ENCODE assay signal across 37 cellular contexts in genomic region chr6:12811519-12811918, GRCh38.
"Had no signal": no experiment of that assay in that cellular context is flagged by ENCODE, and none has a peak within 500 bp of the region (broad histone marks: within the 10 kb centered on the region; RNA-seq: fewer than 3 reads in every experiment).

No MANE protein-coding gene starts in this region.

- H3K4me3 Mint-ChIP-seq: activated B cell treated with CpG ODN at 0.5 μM for 24 hours; activated CD4-positive, alpha-beta memory T cell treated with anti-CD3 and anti-CD28 coated beads for 36 hours; activated CD4-positive, alpha-beta T cell treated with anti-CD3 and anti-CD28 coated beads, Interleukin-2, amount 10 ng/mL, durations not matched to agents 24 days and 14 days; activated CD8-positive, alpha-beta T cell treated with anti-CD3 and anti-CD28 coated beads for 36 hours; activated naive CD4-positive, alpha-beta T cell treated with anti-CD3 and anti-CD28 coated beads, Interleukin-2, amount 10 ng/mL, durations not matched to agents 7 days and 5 days; activated naive CD4-positive, alpha-beta T cell treated with anti-CD3 and anti-CD28 coated beads, Interleukin-2, amount 50 U/mL, for 24 hours; activated naive CD8-positive, alpha-beta T cell; activated naive CD8-positive, alpha-beta T cell treated with anti-CD3 and anti-CD28 coated beads, Interleukin-2, amount 10 ng/mL, durations not matched to agents 7 days and 5 days; activated naive CD8-positive, alpha-beta T cell treated with anti-CD3 and anti-CD28 coated beads, Interleukin-2, amount 50 U/mL, for 24 hours; activated T-cell treated with anti-CD3 and anti-CD28 coated beads, Interleukin-2, amount 50 U/mL, for 4 hours; activated T-cell treated with anti-CD3 and anti-CD28 coated beads, Interleukin-2, amount 50 U/mL, for 72 hours; T-helper 1 cell treated with Interleukin-12 subunit alpha and Interleukin-12 subunit beta and Interleukin-4 antibody, amounts not matched to agents 30 μg/mL and 1 μg/mL, for 36 hours; T-helper 2 cell treated with Interferon-gamma antibody and Interleukin-4, amounts not matched to agents 5 μg/mL and 100 μg/mL, for 36 hours had no signal

- H3K27me3 ChIP-seq: body of pancreas, brain microvascular endothelial cell, breast epithelium had no signal

- H3K9me3 Mint-ChIP-seq: activated B cell treated with CpG ODN at 0.5 μM for 24 hours; activated CD4-positive, alpha-beta memory T cell treated with anti-CD3 and anti-CD28 coated beads for 36 hours; activated CD4-positive, alpha-beta T cell treated with anti-CD3 and anti-CD28 coated beads, Interleukin-2, amount 10 ng/mL, durations not matched to agents 24 days and 14 days; activated CD8-positive, alpha-beta T cell treated with anti-CD3 and anti-CD28 coated beads for 36 hours; activated naive CD4-positive, alpha-beta T cell treated with anti-CD3 and anti-CD28 coated beads, Interleukin-2, amount 10 ng/mL, durations not matched to agents 7 days and 5 days; activated naive CD4-positive, alpha-beta T cell treated with anti-CD3 and anti-CD28 coated beads, Interleukin-2, amount 50 U/mL, for 24 hours; activated naive CD8-positive, alpha-beta T cell treated with anti-CD3 and anti-CD28 coated beads, Interleukin-2, amount 10 ng/mL, durations not matched to agents 7 days and 5 days; activated naive CD8-positive, alpha-beta T cell treated with anti-CD3 and anti-CD28 coated beads, Interleukin-2, amount 50 U/mL, for 24 hours; activated T-cell treated with anti-CD3 and anti-CD28 coated beads, Interleukin-2, amount 50 U/mL, for 4 hours; activated T-cell treated with anti-CD3 and anti-CD28 coated beads, Interleukin-2, amount 50 U/mL, for 72 hours; activated T-helper 2 cell treated with anti-CD3 and anti-CD28 coated beads, Interferon-gamma antibody, Interleukin-2, Interleukin-4, amounts not matched to agents 10 μg/mL and 5 μg/mL and 100 μg/mL, durations not matched to agents 14 hours and 24 hours and 36 hours; T-helper 1 cell treated with Interleukin-12 subunit alpha and Interleukin-12 subunit beta and Interleukin-4 antibody, amounts not matched to agents 30 μg/mL and 1 μg/mL, for 36 hours; T-helper 2 cell treated with Interferon-gamma antibody and Interleukin-4, amounts not matched to agents 5 μg/mL and 100 μg/mL, for 36 hours had no signal

- H3K27ac ChIP-seq: body of pancreas, brain microvascular endothelial cell, breast epithelium, VCaP had no signal

- H3K27ac Mint-ChIP-seq: activated B cell treated with CpG ODN at 0.5 μM for 24 hours; activated CD4-positive, alpha-beta memory T cell treated with anti-CD3 and anti-CD28 coated beads for 36 hours; activated CD4-positive, alpha-beta T cell treated with anti-CD3 and anti-CD28 coated beads, Interleukin-2, amount 10 ng/mL, durations not matched to agents 24 days and 14 days; activated CD8-positive, alpha-beta T cell treated with anti-CD3 and anti-CD28 coated beads for 36 hours; activated naive CD4-positive, alpha-beta T cell treated with anti-CD3 and anti-CD28 coated beads, Interleukin-2, amount 10 ng/mL, durations not matched to agents 7 days and 5 days; activated naive CD4-positive, alpha-beta T cell treated with anti-CD3 and anti-CD28 coated beads, Interleukin-2, amount 50 U/mL, for 24 hours; activated naive CD8-positive, alpha-beta T cell; activated naive CD8-positive, alpha-beta T cell treated with anti-CD3 and anti-CD28 coated beads, Interleukin-2, amount 10 ng/mL, durations not matched to agents 7 days and 5 days; activated naive CD8-positive, alpha-beta T cell treated with anti-CD3 and anti-CD28 coated beads, Interleukin-2, amount 50 U/mL, for 24 hours; activated T-cell treated with anti-CD3 and anti-CD28 coated beads, Interleukin-2, amount 50 U/mL, for 72 hours; activated T-helper 2 cell treated with anti-CD3 and anti-CD28 coated beads, Interferon-gamma antibody, Interleukin-2, Interleukin-4, amounts not matched to agents 10 μg/mL and 5 μg/mL and 100 μg/mL, durations not matched to agents 14 hours and 24 hours and 36 hours; T-helper 1 cell treated with Interleukin-12 subunit alpha and Interleukin-12 subunit beta and Interleukin-4 antibody, amounts not matched to agents 30 μg/mL and 1 μg/mL, for 36 hours; T-helper 2 cell treated with Interferon-gamma antibody and Interleukin-4, amounts not matched to agents 5 μg/mL and 100 μg/mL, for 36 hours had no signal

- H3K36me3 Mint-ChIP-seq: activated CD4-positive, alpha-beta memory T cell treated with anti-CD3 and anti-CD28 coated beads for 36 hours; activated naive CD4-positive, alpha-beta T cell treated with anti-CD3 and anti-CD28 coated beads, Interleukin-2, amount 10 ng/mL, durations not matched to agents 7 days and 5 days; activated naive CD4-positive, alpha-beta T cell treated with anti-CD3 and anti-CD28 coated beads, Interleukin-2, amount 50 U/mL, for 24 hours; activated naive CD8-positive, alpha-beta T cell; activated naive CD8-positive, alpha-beta T cell treated with anti-CD3 and anti-CD28 coated beads, Interleukin-2, amount 10 ng/mL, durations not matched to agents 7 days and 5 days had no signal

- H3K27me3 Mint-ChIP-seq: activated naive CD4-positive, alpha-beta T cell treated with anti-CD3 and anti-CD28 coated beads, Interleukin-2, amount 10 ng/mL, durations not matched to agents 7 days and 5 days had no signal

- H3K4me1 ChIP-seq: body of pancreas, breast epithelium had no signal

- DNase-seq: activated B cell treated with CpG ODN at 0.5 μM for 24 hours; activated CD4-positive, alpha-beta memory T cell treated with anti-CD3 and anti-CD28 coated beads for 36 hours; activated CD4-positive, alpha-beta T cell treated with anti-CD3 and anti-CD28 coated beads for 4 hours; activated CD4-positive, alpha-beta T cell treated with anti-CD3 and anti-CD28 coated beads, Interleukin-2, amount 10 ng/mL, durations not matched to agents 24 days and 14 days; activated CD4-positive, alpha-beta T cell treated with anti-CD3 and anti-CD28 coated beads, Interleukin-2, amount 50 U/mL, for 1 hour; activated CD4-positive, alpha-beta T cell treated with anti-CD3 and anti-CD28 coated beads, Interleukin-2, amount 50 U/mL, for 4 hours; activated CD4-positive, CD25-positive, alpha-beta regulatory T cell treated with anti-CD3 and anti-CD28 coated beads, Interleukin-2, amount 50 U/mL, for 72 hours; activated CD8-positive, alpha-beta memory T cell treated with anti-CD3 and anti-CD28 coated beads, Interleukin-2, amount 50 U/mL, for 4 hours; activated CD8-positive, alpha-beta T cell treated with anti-CD3 and anti-CD28 coated beads for 36 hours; activated effector memory CD4-positive, alpha-beta T cell treated with Interleukin-2 at 50 U/mL for 16 hours; activated gamma-delta T cell; activated naive CD4-positive, alpha-beta T cell treated with anti-CD3 and anti-CD28 coated beads, Interleukin-2, amount 10 ng/mL, durations not matched to agents 7 days and 5 days; activated naive CD4-positive, alpha-beta T cell treated with Interleukin-2 at 50 U/mL for 16 hours; activated naive CD8-positive, alpha-beta T cell treated with anti-CD3 and anti-CD28 coated beads, Interleukin-2, amount 10 ng/mL, durations not matched to agents 7 days and 5 days; activated naive CD8-positive, alpha-beta T cell treated with anti-CD3 and anti-CD28 coated beads, Interleukin-2, amount 50 U/mL, for 24 hours; activated T-cell treated with anti-CD3 and anti-CD28 coated beads for 4 hours; activated T-cell treated with anti-CD3 and anti-CD28 coated beads, Interleukin-2, amount 50 U/mL, for 1 hour; activated T-cell treated with anti-CD3 and anti-CD28 coated beads, Interleukin-2, amount 50 U/mL, for 4 hours; activated T-cell treated with anti-CD3 and anti-CD28 coated beads, Interleukin-2, amount 50 U/mL, for 72 hours; amygdala; aorta; body of pancreas; brain microvascular endothelial cell; central memory CD4-positive, alpha-beta T cell; cerebellar nuclear complex; T-helper 1 cell; T-helper 2 cell; T-helper 9 cell had no signal

- FAIRE-seq: astrocyte, TTC549 had no signal

- H3K4me3 ChIP-seq: body of pancreas, breast epithelium had no signal

- H3K4me1 Mint-ChIP-seq: activated B cell treated with CpG ODN at 0.5 μM for 24 hours; activated CD4-positive, alpha-beta T cell treated with anti-CD3 and anti-CD28 coated beads, Interleukin-2, amount 10 ng/mL, durations not matched to agents 24 days and 14 days; activated naive CD4-positive, alpha-beta T cell treated with anti-CD3 and anti-CD28 coated beads, Interleukin-2, amount 10 ng/mL, durations not matched to agents 7 days and 5 days; activated naive CD4-positive, alpha-beta T cell treated with anti-CD3 and anti-CD28 coated beads, Interleukin-2, amount 50 U/mL, for 24 hours; activated naive CD8-positive, alpha-beta T cell treated with anti-CD3 and anti-CD28 coated beads, Interleukin-2, amount 10 ng/mL, durations not matched to agents 7 days and 5 days; activated naive CD8-positive, alpha-beta T cell treated with anti-CD3 and anti-CD28 coated beads, Interleukin-2, amount 50 U/mL, for 24 hours had no signal

- H3K36me3 ChIP-seq: brain microvascular endothelial cell, breast epithelium had no signal

- H3K9me3 ChIP-seq: body of pancreas, breast epithelium had no signal
